8 cellular contexts compared by ENCODE assay signal in the genomic region with DNA sequence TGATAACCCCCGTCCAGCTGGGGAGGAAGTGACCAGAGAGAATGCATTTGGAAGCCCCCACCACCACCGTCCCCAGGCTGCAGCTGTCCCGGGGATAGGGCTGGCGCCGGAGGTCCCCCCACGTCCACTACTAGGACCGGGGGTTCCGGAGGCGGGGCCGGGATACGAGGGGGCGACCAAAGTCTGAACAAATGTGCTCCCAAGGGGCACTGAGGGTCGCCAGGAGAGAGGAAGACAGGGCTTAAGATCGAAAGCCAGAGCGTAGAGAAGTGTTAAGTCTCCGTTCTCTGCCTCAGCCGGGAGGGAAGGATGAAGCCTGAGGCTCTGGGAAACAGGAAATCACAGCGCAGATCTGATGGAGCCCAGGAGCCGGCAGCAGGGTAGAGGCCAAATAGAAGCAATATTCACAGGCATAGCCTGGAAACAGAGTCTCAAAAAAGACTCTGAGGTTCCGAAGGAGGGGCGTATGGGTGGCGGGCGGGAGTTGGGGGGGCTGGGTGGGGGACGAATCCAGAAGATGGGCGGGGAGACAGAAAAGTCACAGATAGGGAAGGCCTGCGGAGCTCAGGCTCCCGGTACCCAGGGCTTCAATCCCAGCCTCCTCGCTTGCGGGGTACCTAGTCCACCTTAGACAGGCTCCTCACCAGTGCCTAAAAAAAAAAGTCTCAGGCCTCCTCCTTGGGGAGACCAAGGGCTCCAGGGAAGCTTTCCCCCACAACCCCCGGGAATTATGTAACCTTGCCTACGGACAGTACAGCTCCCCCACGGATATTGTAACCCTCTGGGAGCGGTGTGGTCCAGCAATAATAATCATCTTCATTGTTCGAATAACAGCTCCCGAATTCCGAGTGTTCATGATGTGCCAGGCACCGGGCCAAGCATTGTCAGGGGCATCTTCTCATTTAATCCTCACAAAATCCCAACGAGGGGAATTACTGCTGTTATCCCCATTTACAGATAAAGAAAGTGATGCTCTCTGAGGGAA. TPM values are rescaled to one million over a fixed set of nuclear protein-coding genes. Genes with fewer than 3 reads are reported as not detected.
DNase-seq lines count a peak whose midpoint lies in the region; ATAC-seq and TF ChIP-seq lines count a peak whose summit lies in the region.

No MANE protein-coding gene starts in this region.

- H2AFZ ChIP-seq in KMS-11 (ENCODE audit: low read depth): peak overlapping the region; percentile 69

- H3K36me3 Mint-ChIP-seq in activated T-helper 2 cell treated with anti-CD3 and anti-CD28 coated beads, Interferon-gamma antibody, Interleukin-2, Interleukin-4, amounts not matched to agents 10 μg/mL and 5 μg/mL and 100 μg/mL, durations not matched to agents 14 hours and 24 hours and 36 hours (ENCODE audit: low read depth): peaks cover 13% of the 10 kb centered on the region

- peak overlapping the region; percentile 50 for H3K4me3 Mint-ChIP-seq in activated T-helper 2 cell treated with anti-CD3 and anti-CD28 coated beads, Interferon-gamma antibody, Interleukin-2, Interleukin-4, amounts not matched to agents 10 μg/mL and 5 μg/mL and 100 μg/mL, durations not matched to agents 14 hours and 24 hours and 36 hours (ENCODE audit: low read depth)

- peak; percentile 57 for DNase-seq in D341Med (ENCODE audit: low spot score)
- DNase-seq in activated T-helper 2 cell treated with anti-CD3 and anti-CD28 coated beads, Interferon-gamma antibody, Interleukin-2, Interleukin-4, amounts not matched to agents 10 μg/mL and 5 μg/mL and 100 μg/mL, durations not matched to agents 14 hours and 24 hours and 36 hours (ENCODE audit: low spot score): no peak
- DNase-seq in Right ventricle myocardium superior: peak; percentile 77
- DNase-seq in ovary: peak; percentile 60 to 75 (median 72)

- H3K27me3 Mint-ChIP-seq in activated T-helper 2 cell treated with anti-CD3 and anti-CD28 coated beads, Interferon-gamma antibody, Interleukin-2, Interleukin-4, amounts not matched to agents 10 μg/mL and 5 μg/mL and 100 μg/mL, durations not matched to agents 14 hours and 24 hours and 36 hours (ENCODE audit: low read depth): peaks cover 7% of the 10 kb centered on the region

- intact Hi-C loops in activated T-helper 2 cell treated with anti-CD3 and anti-CD28 coated beads, Interferon-gamma antibody, Interleukin-2, Interleukin-4, amounts not matched to agents 10 μg/mL and 5 μg/mL and 100 μg/mL, durations not matched to agents 14 hours and 24 hours and 36 hours (cut with micrococcal nuclease): loop anchor here (1.0 to 2.0 kb wide), 3 partner anchors 12 to 57 kb away; no protein-coding TSS in a partner anchor
- intact Hi-C loops in Right ventricle myocardium superior (cut with DNase I): no loop called here
- intact Hi-C loops in ovary (cut with DNase I): loop anchor here in 2 of 4 donors (2.0 kb wide), 2 partner anchors 13 to 25 kb away; partner anchors contain the start of gene CIC (in 1 of the 2)

- TF ChIP-seq CTCF in KMS-11 (conservative IDR thresholded peaks at IDR 0.05; ENCODE audit: low read depth, low read length): no peak
- no peak for TF ChIP-seq CTCF in ovary (IDR thresholded peaks at IDR 0.05)

- WGBS in ovary, 3 donors: 1 to 2% (median 1%) methylated on average over 37 to 38 of the region's 38 CpGs

- peak overlapping the region; percentile 14; the same call in 1 of the 2 replicates for H3K9ac ChIP-seq in KMS-11

- no peaks in the 10 kb centered on the region for H3K9me3 Mint-ChIP-seq in activated T-helper 2 cell treated with anti-CD3 and anti-CD28 coated beads, Interferon-gamma antibody, Interleukin-2, Interleukin-4, amounts not matched to agents 10 μg/mL and 5 μg/mL and 100 μg/mL, durations not matched to agents 14 hours and 24 hours and 36 hours

- no peaks in the 10 kb centered on the region for H4K20me1 ChIP-seq in KMS-11 (ENCODE audit: insufficient read depth)

- H3K4me1 ChIP-seq in KMS-11 (ENCODE audit: low read depth, poor library complexity, severe bottlenecking) (peaks cover 8% of the 10 kb centered on the region), ovary (ENCODE audit: insufficient read depth) (peaks cover 10% of the 10 kb centered on the region)

- TF ChIP-seq EP300 in ovary (IDR thresholded peaks at IDR 0.05): no peak

- peak; percentile 20 for TF ChIP-seq POLR2A in ovary (IDR thresholded peaks at IDR 0.05)

- peaks cover 13% of the 10 kb centered on the region; the same call in 1 of the 2 replicates for H3K79me2 ChIP-seq in KMS-11 (ENCODE audit: insufficient read depth, low read depth)

- H3K9me3 ChIP-seq in ovary: no peaks in the 10 kb centered on the region

- peak; percentile 1 for ATAC-seq in Right ventricle myocardium superior (ENCODE audit: poor library complexity)
- ATAC-seq in GM18520 (IDR thresholded peaks at IDR 0.05; ENCODE audit: unreplicated experiment): no peak
- no peak for ATAC-seq in HG02981 (IDR thresholded peaks at IDR 0.05; ENCODE audit: unreplicated experiment)
- ATAC-seq in GM21360 (IDR thresholded peaks at IDR 0.05; ENCODE audit: unreplicated experiment): no peak

- peaks cover 18% of the 10 kb centered on the region for H3K4me1 Mint-ChIP-seq in activated T-helper 2 cell treated with anti-CD3 and anti-CD28 coated beads, Interferon-gamma antibody, Interleukin-2, Interleukin-4, amounts not matched to agents 10 μg/mL and 5 μg/mL and 100 μg/mL, durations not matched to agents 14 hours and 24 hours and 36 hours (ENCODE audit: low read depth)

- no peak overlapping the region for H3K27ac Mint-ChIP-seq in activated T-helper 2 cell treated with anti-CD3 and anti-CD28 coated beads, Interferon-gamma antibody, Interleukin-2, Interleukin-4, amounts not matched to agents 10 μg/mL and 5 μg/mL and 100 μg/mL, durations not matched to agents 14 hours and 24 hours and 36 hours

- H3K4me3 ChIP-seq in KMS-11 (IDR thresholded peaks at IDR 0.05; ENCODE audit: insufficient read depth, low read depth, low read length) (no peak overlapping the region), ovary (peak overlapping the region; percentile 73)

- H3K27ac ChIP-seq in KMS-11: no peak overlapping the region
- peak overlapping the region; percentile 87 to 97 for H3K27ac ChIP-seq in ovary

- H3K4me2 ChIP-seq in KMS-11: peak overlapping the region; percentile 86

- no peaks in the 10 kb centered on the region for H3K36me3 ChIP-seq in KMS-11 (ENCODE audit: insufficient read depth)
- no peaks in the 10 kb centered on the region for H3K36me3 ChIP-seq in ovary

- H3K27me3 ChIP-seq in KMS-11 (ENCODE audit: insufficient read depth, low read depth) (peaks cover 10% of the 10 kb centered on the region; the same call in 1 of the 2 replicates), ovary (no peaks in the 10 kb centered on the region)

RNA-seq across cellular contexts. Expression of gene ERF, which starts 1.1 kb away (rescaled TPM):
- 58.4 and 59.1 TPM in 2 replicates for total RNA-seq in activated T-helper 2 cell treated with anti-CD3 and anti-CD28 coated beads, Interferon-gamma antibody, Interleukin-2, Interleukin-4, amounts not matched to agents 10 μg/mL and 5 μg/mL and 100 μg/mL, durations not matched to agents 14 hours and 24 hours and 36 hours
- total RNA-seq in Right ventricle myocardium superior (42.1 TPM), ovary (100 to 1,000 TPM in 1 of 7 donors, 10 to 100 TPM in 6; 23.1 to 110 (median 76.6) TPM)
- 10 to 100 TPM; 31.7 to 51.0 TPM for polyA plus RNA-seq in ovary

RNA-seq across cellular contexts. Expression of gene CIC, which starts 13.0 kb away (rescaled TPM):
- 68.3 and 69.3 TPM in 2 replicates for total RNA-seq in activated T-helper 2 cell treated with anti-CD3 and anti-CD28 coated beads, Interferon-gamma antibody, Interleukin-2, Interleukin-4, amounts not matched to agents 10 μg/mL and 5 μg/mL and 100 μg/mL, durations not matched to agents 14 hours and 24 hours and 36 hours
- total RNA-seq in Right ventricle myocardium superior (33.6 TPM), ovary (100 to 1,000 TPM in 4 of 7 donors, 10 to 100 TPM in 3; 24.6 to 139 (median 113) TPM)
- polyA plus RNA-seq in ovary: 10 to 100 TPM in 1 of 2 donors, 1 to 10 TPM in 1; 6.6 to 71.0 TPM

RNA-seq across cellular contexts. Expression of gene GSK3A, which starts 13.7 kb away (rescaled TPM):
- total RNA-seq in activated T-helper 2 cell treated with anti-CD3 and anti-CD28 coated beads, Interferon-gamma antibody, Interleukin-2, Interleukin-4, amounts not matched to agents 10 μg/mL and 5 μg/mL and 100 μg/mL, durations not matched to agents 14 hours and 24 hours and 36 hours: 48.0 and 52.4 TPM in 2 replicates
- total RNA-seq in Right ventricle myocardium superior (35.6 TPM), ovary (10 to 100 TPM; 16.0 to 40.9 (median 34.9) TPM)
- 10 to 100 TPM; 31.9 to 38.3 TPM for polyA plus RNA-seq in ovary

RNA-seq across cellular contexts. Expression of gene ZNF526, which starts 35.9 kb away (rescaled TPM):
- total RNA-seq in activated T-helper 2 cell treated with anti-CD3 and anti-CD28 coated beads, Interferon-gamma antibody, Interleukin-2, Interleukin-4, amounts not matched to agents 10 μg/mL and 5 μg/mL and 100 μg/mL, durations not matched to agents 14 hours and 24 hours and 36 hours: 17.3 and 18.4 TPM in 2 replicates
- total RNA-seq in Right ventricle myocardium superior: 5.4 TPM
- total RNA-seq in ovary: 10 to 100 TPM in 5 of 7 donors, 1 to 10 TPM in 2; 2.4 to 17.9 (median 12.9) TPM
- polyA plus RNA-seq in ovary: 1 to 10 TPM; 5.0 to 6.5 TPM

RNA-seq across cellular contexts. Expression of gene DEDD2, which starts 38.6 kb away (rescaled TPM):
- 32.1 and 33.6 TPM in 2 replicates for total RNA-seq in activated T-helper 2 cell treated with anti-CD3 and anti-CD28 coated beads, Interferon-gamma antibody, Interleukin-2, Interleukin-4, amounts not matched to agents 10 μg/mL and 5 μg/mL and 100 μg/mL, durations not matched to agents 14 hours and 24 hours and 36 hours
- total RNA-seq in Right ventricle myocardium superior (14.8 TPM), ovary (10 to 100 TPM; 14.9 to 36.8 (median 25.1) TPM)
- 10 to 100 TPM in 1 of 2 donors, 1 to 10 TPM in 1; 8.3 to 33.1 TPM for polyA plus RNA-seq in ovary
